Comparison of ENCODE assay signal across 20 cellular contexts in the genomic region with DNA sequence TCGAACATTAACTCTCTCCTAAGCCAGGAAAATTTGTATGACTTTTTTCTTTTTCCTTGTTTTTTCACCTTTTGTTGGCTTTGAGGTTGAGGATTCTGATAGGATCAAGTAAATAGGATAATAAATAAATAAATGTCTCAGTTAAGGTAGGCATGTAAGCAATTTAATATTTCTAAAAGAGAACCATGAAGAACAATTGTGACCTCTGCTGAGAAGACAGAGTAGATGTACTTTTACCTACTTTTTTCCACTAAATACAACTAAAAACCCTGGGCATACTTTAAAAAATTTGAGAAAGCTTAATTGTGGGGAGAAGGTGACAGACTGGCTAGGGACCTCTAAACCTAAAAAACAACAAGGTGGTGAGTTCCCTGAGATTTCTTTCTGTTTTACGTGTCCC. TPM values are rescaled to one million over a fixed set of nuclear protein-coding genes. Genes with fewer than 3 reads are reported as not detected.
"Had no signal": no experiment of that assay in that cellular context is flagged by ENCODE, and none has a peak within 500 bp of the region (broad histone marks: within the 10 kb centered on the region; RNA-seq: fewer than 3 reads in every experiment).

No MANE protein-coding gene starts in this region.

- H3K27me3 Mint-ChIP-seq: memory B cell, progenitor cell of endocrine pancreas had no signal

- H3K4me3 Mint-ChIP-seq: activated naive CD8-positive, alpha-beta T cell treated with anti-CD3 and anti-CD28 coated beads, Interleukin-2, amount 10 ng/mL, durations not matched to agents 7 days and 5 days; memory B cell; natural killer cell treated with Interleukin-12 subunit alpha and Interleukin-12 subunit beta and Interleukin-15 and Interleukin-18, amount 100 ng/mL, for 72 hours had no signal

- H3K36me3 ChIP-seq: left lung, right atrium auricular region, transverse colon, vagina had no signal

- H3K27ac ChIP-seq: left lung, right atrium auricular region, vagina had no signal

- ATAC-seq: esophagus mucosa; left lung; natural killer cell treated with Interleukin-12 subunit alpha and Interleukin-12 subunit beta and Interleukin-15 and Interleukin-18, amount 100 ng/mL, for 72 hours had no signal

- H3K4me3 ChIP-seq: left lung, right atrium auricular region, transverse colon, vagina had no signal

- H3K27ac Mint-ChIP-seq: activated naive CD8-positive, alpha-beta T cell treated with anti-CD3 and anti-CD28 coated beads, Interleukin-2, amount 10 ng/mL, durations not matched to agents 7 days and 5 days; memory B cell; natural killer cell treated with Interleukin-12 subunit alpha and Interleukin-12 subunit beta and Interleukin-15 and Interleukin-18, amount 100 ng/mL, for 72 hours; progenitor cell of endocrine pancreas had no signal

- H3K36me3 Mint-ChIP-seq: activated naive CD8-positive, alpha-beta T cell treated with anti-CD3 and anti-CD28 coated beads, Interleukin-2, amount 10 ng/mL, durations not matched to agents 7 days and 5 days; memory B cell had no signal

- H3K9me3 ChIP-seq: right atrium auricular region, vagina had no signal

- DNase-seq: activated CD4-positive, alpha-beta T cell treated with anti-CD3 and anti-CD28 coated beads, Interleukin-2, amount 50 U/mL, for 1 hour; activated CD8-positive, alpha-beta memory T cell treated with anti-CD3 and anti-CD28 coated beads for 24 hours; activated naive CD8-positive, alpha-beta T cell treated with anti-CD3 and anti-CD28 coated beads, Interleukin-2, amount 10 ng/mL, durations not matched to agents 7 days and 5 days; aorta; hippocampal formation; left lung; small intestine; stimulated activated CD4-positive, alpha-beta T cell treated with anti-CD3 and anti-CD28 coated beads, Interleukin-4, amount 100 ng/mL, for 4 hours; stimulated activated CD8-positive, alpha-beta memory T cell treated with anti-CD3 and anti-CD28 coated beads, Interleukin-4, amount 100 ng/mL, for 48 hours; stimulated activated naive CD4-positive, alpha-beta T cell treated with Interleukin-2 at 50 U/mL for 16 hours; transverse colon had no signal

- H3K4me1 ChIP-seq: left lung, right atrium auricular region, vagina had no signal

- H3K27me3 ChIP-seq: left lung, right atrium auricular region, transverse colon, vagina had no signal

- H3K4me1 Mint-ChIP-seq: activated naive CD8-positive, alpha-beta T cell treated with anti-CD3 and anti-CD28 coated beads, Interleukin-2, amount 10 ng/mL, durations not matched to agents 7 days and 5 days had no signal

RNA-seq across cellular contexts. Expression of a gene that starts 31.6 kb away (rescaled TPM):
- total RNA-seq: activated naive CD8-positive, alpha-beta T cell treated with anti-CD3 and anti-CD28 coated beads, Interleukin-2, amount 10 ng/mL, durations not matched to agents 7 days and 5 days; fibroblast of villous mesenchyme; progenitor cell of endocrine pancreas; right atrium auricular region; T-helper 2 cell treated with Interferon-gamma antibody and Interleukin-4, amounts not matched to agents 100 ng/mL and 5 ng/mL, for 36 hours; vagina had no signal
- polyA plus RNA-seq: aorta, keratinocyte had no signal
